Comparison of ENCODE assay signal across 1 cellular context in the genomic region with DNA sequence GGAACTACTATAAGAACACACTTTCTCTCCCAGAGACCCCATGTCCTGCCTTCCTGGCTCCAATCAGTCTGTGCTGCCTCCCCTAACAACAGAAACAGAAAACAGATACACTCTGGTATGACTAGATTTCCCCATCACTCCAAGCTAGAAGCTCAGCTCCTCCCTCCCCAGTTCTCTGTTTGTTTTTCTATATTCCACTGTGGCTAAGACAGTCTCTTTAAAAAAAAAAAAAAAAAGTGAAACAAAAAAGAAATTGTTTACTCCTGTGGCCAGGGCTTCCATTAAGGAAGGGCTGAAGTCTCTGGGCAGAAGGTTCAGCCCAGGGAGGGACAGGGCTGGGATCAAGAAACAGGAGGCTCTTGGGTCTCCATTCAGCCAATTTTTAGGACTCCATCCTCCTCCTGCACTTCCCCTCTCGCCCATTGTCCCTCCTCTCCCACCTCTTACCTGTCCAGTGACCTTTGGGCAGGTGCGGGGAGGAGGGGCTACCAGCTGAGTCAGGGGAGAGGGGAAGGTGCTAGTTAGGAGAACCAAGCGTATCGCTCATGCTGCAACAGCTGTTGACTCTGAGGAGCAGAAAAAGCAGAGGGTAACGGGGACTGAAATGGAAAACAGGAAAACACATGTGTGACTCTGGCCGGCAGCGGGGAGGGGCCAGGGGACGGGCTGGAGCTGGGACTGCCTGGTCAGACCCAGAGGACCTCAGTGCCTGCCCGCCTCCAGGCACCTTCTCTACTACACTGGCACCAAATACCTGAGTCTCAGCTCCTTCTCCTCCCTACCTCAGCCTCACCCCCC.
TF ChIP-seq lines count a peak whose summit lies in the region.

No MANE protein-coding gene starts in this region.

TF ChIP-seq in HepG2, 621 proteins besides CTCF, POLR2A, EP300 and RAD21 (continues in another document):
- 0 out of 2 replicates have a peak, but pooled peaks have one; percentile 22 for TF ChIP-seq MYC (CRISPR knock-in tag; IDR thresholded peaks at IDR 0.05; ENCODE audit: borderline replicate concordance)
- TF ChIP-seq ZSCAN31 (CRISPR knock-in tag; IDR thresholded peaks at IDR 0.05; ENCODE audit: low read depth) = peak; percentile 31; the same call in 1 of the 2 replicates
- TF ChIP-seq ZIK1 (CRISPR knock-in tag; IDR thresholded peaks at IDR 0.05; ENCODE audit: borderline replicate concordance, low read depth) = no peak
- TF ChIP-seq HNF4A (CRISPR knock-in tag; IDR thresholded peaks at IDR 0.05) = peak; percentile 70
- peak; percentile 90 for TF ChIP-seq ZNF292 (CRISPR knock-in tag; IDR thresholded peaks at IDR 0.05; ENCODE audit: borderline replicate concordance, low read depth)
- TF ChIP-seq, protein P1, sequence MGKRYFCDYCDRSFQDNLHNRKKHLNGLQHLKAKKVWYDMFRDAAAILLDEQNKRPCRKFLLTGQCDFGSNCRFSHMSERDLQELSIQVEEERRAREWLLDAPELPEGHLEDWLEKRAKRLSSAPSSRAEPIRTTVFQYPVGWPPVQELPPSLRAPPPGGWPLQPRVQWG (CRISPR knock-in tag; IDR thresholded peaks at IDR 0.05; ENCODE audit: borderline replicate concordance, low read depth) = no peak; the same call in 1 of the 2 replicates
- peak; percentile 42; the same call in 1 of the 2 replicates for TF ChIP-seq SIN3A (IDR thresholded peaks at IDR 0.05; ENCODE audit: borderline replicate concordance, low read depth, low read length)
- TF ChIP-seq, protein P2, sequence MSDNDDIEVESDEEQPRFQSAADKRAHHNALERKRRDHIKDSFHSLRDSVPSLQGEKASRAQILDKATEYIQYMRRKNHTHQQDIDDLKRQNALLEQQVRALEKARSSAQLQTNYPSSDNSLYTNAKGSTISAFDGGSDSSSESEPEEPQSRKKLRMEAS (IDR thresholded peaks at IDR 0.05) = 0 out of 2 replicates have a peak, but pooled peaks have one; percentile 44
- TF ChIP-seq ARHGAP35 (CRISPR knock-in tag; IDR thresholded peaks at IDR 0.05; ENCODE audit: borderline replicate concordance) = no peak
- no peak for TF ChIP-seq ZNF572 (CRISPR knock-in tag; IDR thresholded peaks at IDR 0.05)
- no peak for TF ChIP-seq TSC22D2 (CRISPR knock-in tag; IDR thresholded peaks at IDR 0.05; ENCODE audit: borderline replicate concordance)
- TF ChIP-seq RELA (CRISPR knock-in tag; IDR thresholded peaks at IDR 0.05) = no peak
- TF ChIP-seq, protein P3, sequence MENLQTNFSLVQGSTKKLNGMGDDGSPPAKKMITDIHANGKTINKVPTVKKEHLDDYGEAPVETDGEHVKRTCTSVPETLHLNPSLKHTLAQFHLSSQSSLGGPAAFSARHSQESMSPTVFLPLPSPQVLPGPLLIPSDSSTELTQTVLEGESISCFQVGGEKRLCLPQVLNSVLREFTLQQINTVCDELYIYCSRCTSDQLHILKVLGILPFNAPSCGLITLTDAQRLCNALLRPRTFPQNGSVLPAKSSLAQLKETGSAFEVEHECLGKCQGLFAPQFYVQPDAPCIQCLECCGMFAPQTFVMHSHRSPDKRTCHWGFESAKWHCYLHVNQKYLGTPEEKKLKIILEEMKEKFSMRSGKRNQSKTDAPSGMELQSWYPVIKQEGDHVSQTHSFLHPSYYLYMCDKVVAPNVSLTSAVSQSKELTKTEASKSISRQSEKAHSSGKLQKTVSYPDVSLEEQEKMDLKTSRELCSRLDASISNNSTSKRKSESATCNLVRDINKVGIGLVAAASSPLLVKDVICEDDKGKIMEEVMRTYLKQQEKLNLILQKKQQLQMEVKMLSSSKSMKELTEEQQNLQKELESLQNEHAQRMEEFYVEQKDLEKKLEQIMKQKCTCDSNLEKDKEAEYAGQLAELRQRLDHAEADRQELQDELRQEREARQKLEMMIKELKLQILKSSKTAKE (CRISPR knock-in tag; IDR thresholded peaks at IDR 0.05; ENCODE audit: borderline replicate concordance) = no peak
- TF ChIP-seq ZNF878 (CRISPR knock-in tag; IDR thresholded peaks at IDR 0.05) = no peak; the same call in 1 of the 2 replicates
- TF ChIP-seq SP5 (CRISPR knock-in tag; IDR thresholded peaks at IDR 0.05; ENCODE audit: borderline replicate concordance, low read depth) = no peak; the same call in 1 of the 2 replicates
- no peak for TF ChIP-seq EED (CRISPR knock-in tag; IDR thresholded peaks at IDR 0.05)
- TF ChIP-seq ZNF891 (CRISPR knock-in tag; IDR thresholded peaks at IDR 0.05) = peak; percentile 32; the same call in 1 of the 2 replicates
- TF ChIP-seq, protein P4, sequence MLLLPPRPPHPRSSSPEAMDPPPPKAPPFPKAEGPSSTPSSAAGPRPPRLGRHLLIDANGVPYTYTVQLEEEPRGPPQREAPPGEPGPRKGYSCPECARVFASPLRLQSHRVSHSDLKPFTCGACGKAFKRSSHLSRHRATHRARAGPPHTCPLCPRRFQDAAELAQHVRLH (CRISPR knock-in tag; IDR thresholded peaks at IDR 0.05; ENCODE audit: borderline replicate concordance, low read depth) = peak; percentile 47; the same call in 1 of the 2 replicates
- no peak for TF ChIP-seq ZNF564 (CRISPR knock-in tag; IDR thresholded peaks at IDR 0.05)
- TF ChIP-seq CEBPG (CRISPR knock-in tag; IDR thresholded peaks at IDR 0.05) = no peak
- TF ChIP-seq, protein P5, sequence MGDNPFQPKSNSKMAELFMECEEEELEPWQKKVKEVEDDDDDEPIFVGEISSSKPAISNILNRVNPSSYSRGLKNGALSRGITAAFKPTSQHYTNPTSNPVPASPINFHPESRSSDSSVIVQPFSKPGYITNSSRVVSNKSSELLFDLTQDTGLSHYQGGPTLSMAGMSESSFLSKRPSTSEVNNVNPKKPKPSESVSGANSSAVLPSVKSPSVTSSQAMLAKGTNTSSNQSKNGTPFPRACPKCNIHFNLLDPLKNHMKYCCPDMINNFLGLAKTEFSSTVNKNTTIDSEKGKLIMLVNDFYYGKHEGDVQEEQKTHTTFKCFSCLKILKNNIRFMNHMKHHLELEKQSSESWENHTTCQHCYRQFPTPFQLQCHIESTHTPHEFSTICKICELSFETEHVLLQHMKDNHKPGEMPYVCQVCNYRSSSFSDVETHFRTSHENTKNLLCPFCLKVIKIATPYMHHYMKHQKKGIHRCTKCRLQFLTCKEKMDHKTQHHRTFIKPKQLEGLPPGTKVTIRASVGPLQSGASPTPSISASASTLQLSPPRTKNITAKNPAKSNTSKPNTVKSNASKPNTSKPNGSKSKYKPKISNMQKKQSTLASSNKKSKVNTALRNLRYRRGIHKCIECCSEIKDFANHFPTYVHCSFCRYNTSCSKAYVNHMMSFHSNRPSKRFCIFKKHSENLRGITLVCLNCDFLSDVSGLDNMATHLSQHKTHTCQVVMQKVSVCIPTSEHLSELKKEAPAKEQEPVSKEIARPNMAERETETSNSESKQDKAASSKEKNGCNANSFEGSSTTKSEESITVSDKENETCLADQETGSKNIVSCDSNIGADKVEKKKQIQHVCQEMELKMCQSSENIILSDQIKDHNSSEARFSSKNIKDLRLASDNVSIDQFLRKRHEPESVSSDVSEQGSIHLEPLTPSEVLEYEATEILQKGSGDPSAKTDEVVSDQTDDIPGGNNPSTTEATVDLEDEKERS (CRISPR knock-in tag; IDR thresholded peaks at IDR 0.05) = peak; percentile 37; the same call in 1 of the 2 replicates
- no peak for TF ChIP-seq ZNF674 (CRISPR knock-in tag; IDR thresholded peaks at IDR 0.05; ENCODE audit: low read depth)
- peak; percentile 81 for TF ChIP-seq HNRNPK (IDR thresholded peaks at IDR 0.05; ENCODE audit: low read depth, low read length, poor library complexity, severe bottlenecking)
- peak; percentile 99 for TF ChIP-seq ZEB1 (IDR thresholded peaks at IDR 0.05; ENCODE audit: insufficient replicate concordance, low read depth)
- TF ChIP-seq KDM5B (CRISPR knock-in tag; IDR thresholded peaks at IDR 0.05; ENCODE audit: borderline replicate concordance) = peak; percentile 68; the same call in 1 of the 2 replicates
- TF ChIP-seq CCAR2 (optimal IDR thresholded peaks at IDR 0.05; ENCODE audit: low read depth, low read length) = peak; percentile 44
- peak; percentile 53 for TF ChIP-seq GATAD2A (CRISPR knock-in tag; IDR thresholded peaks at IDR 0.05)
- TF ChIP-seq ATRX (CRISPR knock-in tag; IDR thresholded peaks at IDR 0.05; ENCODE audit: borderline replicate concordance) = no peak
- TF ChIP-seq ZNF550 (CRISPR knock-in tag; IDR thresholded peaks at IDR 0.05; ENCODE audit: borderline replicate concordance) = no peak
- TF ChIP-seq, protein P6, sequence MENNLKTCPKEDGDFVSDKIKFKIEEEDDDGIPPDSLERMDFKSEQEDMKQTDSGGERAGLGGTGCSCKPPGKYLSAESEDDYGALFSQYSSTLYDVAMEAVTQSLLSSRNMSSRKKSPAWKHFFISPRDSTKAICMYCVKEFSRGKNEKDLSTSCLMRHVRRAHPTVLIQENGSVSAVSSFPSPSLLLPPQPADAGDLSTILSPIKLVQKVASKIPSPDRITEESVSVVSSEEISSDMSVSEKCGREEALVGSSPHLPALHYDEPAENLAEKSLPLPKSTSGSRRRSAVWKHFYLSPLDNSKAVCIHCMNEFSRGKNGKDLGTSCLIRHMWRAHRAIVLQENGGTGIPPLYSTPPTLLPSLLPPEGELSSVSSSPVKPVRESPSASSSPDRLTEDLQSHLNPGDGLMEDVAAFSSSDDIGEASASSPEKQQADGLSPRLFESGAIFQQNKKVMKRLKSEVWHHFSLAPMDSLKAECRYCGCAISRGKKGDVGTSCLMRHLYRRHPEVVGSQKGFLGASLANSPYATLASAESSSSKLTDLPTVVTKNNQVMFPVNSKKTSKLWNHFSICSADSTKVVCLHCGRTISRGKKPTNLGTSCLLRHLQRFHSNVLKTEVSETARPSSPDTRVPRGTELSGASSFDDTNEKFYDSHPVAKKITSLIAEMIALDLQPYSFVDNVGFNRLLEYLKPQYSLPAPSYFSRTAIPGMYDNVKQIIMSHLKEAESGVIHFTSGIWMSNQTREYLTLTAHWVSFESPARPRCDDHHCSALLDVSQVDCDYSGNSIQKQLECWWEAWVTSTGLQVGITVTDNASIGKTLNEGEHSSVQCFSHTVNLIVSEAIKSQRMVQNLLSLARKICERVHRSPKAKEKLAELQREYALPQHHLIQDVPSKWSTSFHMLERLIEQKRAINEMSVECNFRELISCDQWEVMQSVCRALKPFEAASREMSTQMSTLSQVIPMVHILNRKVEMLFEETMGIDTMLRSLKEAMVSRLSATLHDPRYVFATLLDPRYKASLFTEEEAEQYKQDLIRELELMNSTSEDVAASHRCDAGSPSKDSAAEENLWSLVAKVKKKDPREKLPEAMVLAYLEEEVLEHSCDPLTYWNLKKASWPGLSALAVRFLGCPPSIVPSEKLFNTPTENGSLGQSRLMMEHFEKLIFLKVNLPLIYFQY (CRISPR knock-in tag; IDR thresholded peaks at IDR 0.05; ENCODE audit: borderline replicate concordance) = peak; percentile 49; the same call in 1 of the 2 replicates
- no peak for TF ChIP-seq ZKSCAN1 (IDR thresholded peaks at IDR 0.05; ENCODE audit: low read length)
- TF ChIP-seq, protein P7, sequence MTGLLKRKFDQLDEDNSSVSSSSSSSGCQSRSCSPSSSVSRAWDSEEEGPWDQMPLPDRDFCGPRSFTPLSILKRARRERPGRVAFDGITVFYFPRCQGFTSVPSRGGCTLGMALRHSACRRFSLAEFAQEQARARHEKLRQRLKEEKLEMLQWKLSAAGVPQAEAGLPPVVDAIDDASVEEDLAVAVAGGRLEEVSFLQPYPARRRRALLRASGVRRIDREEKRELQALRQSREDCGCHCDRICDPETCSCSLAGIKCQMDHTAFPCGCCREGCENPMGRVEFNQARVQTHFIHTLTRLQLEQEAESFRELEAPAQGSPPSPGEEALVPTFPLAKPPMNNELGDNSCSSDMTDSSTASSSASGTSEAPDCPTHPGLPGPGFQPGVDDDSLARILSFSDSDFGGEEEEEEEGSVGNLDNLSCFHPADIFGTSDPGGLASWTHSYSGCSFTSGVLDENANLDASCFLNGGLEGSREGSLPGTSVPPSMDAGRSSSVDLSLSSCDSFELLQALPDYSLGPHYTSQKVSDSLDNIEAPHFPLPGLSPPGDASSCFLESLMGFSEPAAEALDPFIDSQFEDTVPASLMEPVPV (CRISPR knock-in tag; IDR thresholded peaks at IDR 0.05) = 0 out of 2 replicates have a peak, but pooled peaks have one; percentile 44
- TF ChIP-seq, protein P8, sequence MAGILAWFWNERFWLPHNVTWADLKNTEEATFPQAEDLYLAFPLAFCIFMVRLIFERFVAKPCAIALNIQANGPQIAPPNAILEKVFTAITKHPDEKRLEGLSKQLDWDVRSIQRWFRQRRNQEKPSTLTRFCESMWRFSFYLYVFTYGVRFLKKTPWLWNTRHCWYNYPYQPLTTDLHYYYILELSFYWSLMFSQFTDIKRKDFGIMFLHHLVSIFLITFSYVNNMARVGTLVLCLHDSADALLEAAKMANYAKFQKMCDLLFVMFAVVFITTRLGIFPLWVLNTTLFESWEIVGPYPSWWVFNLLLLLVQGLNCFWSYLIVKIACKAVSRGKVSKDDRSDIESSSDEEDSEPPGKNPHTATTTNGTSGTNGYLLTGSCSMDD (CRISPR knock-in tag; IDR thresholded peaks at IDR 0.05) = no peak
- TF ChIP-seq FOXO1 (CRISPR knock-in tag; IDR thresholded peaks at IDR 0.05) = peak; percentile 74; the same call in 1 of the 2 replicates
- peak; percentile 14; the same call in 1 of the 2 replicates for TF ChIP-seq LCORL (IDR thresholded peaks at IDR 0.05)
- peak; percentile 92 for TF ChIP-seq LCORL (CRISPR knock-in tag; IDR thresholded peaks at IDR 0.05)
- TF ChIP-seq, protein P9, sequence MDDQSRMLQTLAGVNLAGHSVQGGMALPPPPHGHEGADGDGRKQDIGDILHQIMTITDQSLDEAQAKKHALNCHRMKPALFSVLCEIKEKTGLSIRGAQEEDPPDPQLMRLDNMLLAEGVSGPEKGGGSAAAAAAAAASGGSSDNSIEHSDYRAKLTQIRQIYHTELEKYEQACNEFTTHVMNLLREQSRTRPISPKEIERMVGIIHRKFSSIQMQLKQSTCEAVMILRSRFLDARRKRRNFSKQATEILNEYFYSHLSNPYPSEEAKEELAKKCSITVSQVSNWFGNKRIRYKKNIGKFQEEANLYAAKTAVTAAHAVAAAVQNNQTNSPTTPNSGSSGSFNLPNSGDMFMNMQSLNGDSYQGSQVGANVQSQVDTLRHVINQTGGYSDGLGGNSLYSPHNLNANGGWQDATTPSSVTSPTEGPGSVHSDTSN (CRISPR knock-in tag; IDR thresholded peaks at IDR 0.05; ENCODE audit: borderline replicate concordance) = no peak
- TF ChIP-seq ESRRA (CRISPR knock-in tag; IDR thresholded peaks at IDR 0.05; ENCODE audit: low read depth) = no peak
- TF ChIP-seq, protein P10, sequence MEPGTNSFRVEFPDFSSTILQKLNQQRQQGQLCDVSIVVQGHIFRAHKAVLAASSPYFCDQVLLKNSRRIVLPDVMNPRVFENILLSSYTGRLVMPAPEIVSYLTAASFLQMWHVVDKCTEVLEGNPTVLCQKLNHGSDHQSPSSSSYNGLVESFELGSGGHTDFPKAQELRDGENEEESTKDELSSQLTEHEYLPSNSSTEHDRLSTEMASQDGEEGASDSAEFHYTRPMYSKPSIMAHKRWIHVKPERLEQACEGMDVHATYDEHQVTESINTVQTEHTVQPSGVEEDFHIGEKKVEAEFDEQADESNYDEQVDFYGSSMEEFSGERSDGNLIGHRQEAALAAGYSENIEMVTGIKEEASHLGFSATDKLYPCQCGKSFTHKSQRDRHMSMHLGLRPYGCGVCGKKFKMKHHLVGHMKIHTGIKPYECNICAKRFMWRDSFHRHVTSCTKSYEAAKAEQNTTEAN (CRISPR knock-in tag; conservative IDR thresholded peaks at IDR 0.05) = no peak
- TF ChIP-seq MED1 (CRISPR knock-in tag; IDR thresholded peaks at IDR 0.05) = 0 out of 2 replicates have a peak, but pooled peaks have one; percentile 9
- TF ChIP-seq, protein P11, sequence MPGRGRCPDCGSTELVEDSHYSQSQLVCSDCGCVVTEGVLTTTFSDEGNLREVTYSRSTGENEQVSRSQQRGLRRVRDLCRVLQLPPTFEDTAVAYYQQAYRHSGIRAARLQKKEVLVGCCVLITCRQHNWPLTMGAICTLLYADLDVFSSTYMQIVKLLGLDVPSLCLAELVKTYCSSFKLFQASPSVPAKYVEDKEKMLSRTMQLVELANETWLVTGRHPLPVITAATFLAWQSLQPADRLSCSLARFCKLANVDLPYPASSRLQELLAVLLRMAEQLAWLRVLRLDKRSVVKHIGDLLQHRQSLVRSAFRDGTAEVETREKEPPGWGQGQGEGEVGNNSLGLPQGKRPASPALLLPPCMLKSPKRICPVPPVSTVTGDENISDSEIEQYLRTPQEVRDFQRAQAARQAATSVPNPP (CRISPR knock-in tag; IDR thresholded peaks at IDR 0.05) = no peak
